Comparison of ENCODE assay signal across 2 cellular contexts in the genomic region with DNA sequence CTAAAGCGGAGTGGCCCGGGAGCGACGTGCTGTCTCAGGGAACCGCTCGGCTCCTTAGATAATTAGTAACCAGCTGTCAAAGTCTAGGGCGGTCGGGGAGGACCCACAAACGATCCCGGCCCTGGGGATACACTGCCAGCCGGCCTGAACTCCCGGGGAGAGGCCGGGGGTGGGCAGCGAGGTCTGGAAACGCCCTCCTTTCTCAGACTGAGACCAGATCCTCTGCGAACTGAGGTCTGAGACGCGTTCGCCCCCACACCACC.
TF ChIP-seq lines count a peak whose summit lies in the region.

No MANE protein-coding gene starts in this region.

TF ChIP-seq in H1, 55 proteins besides CTCF, POLR2A, EP300 and RAD21:
- TF ChIP-seq RFX5 (IDR thresholded peaks at IDR 0.05; ENCODE audit: borderline replicate concordance, low read depth, low read length) (no peak), KDM4A (IDR thresholded peaks at IDR 0.05; ENCODE audit: low read depth, low read length, severe bottlenecking) (peak; percentile 25), RBBP5 (IDR thresholded peaks at IDR 0.05; ENCODE audit: borderline replicate concordance, low read depth, low read length) (0 out of 2 replicates have a peak, but pooled peaks have one; percentile 23), EZH2 (IDR thresholded peaks at IDR 0.05; ENCODE audit: low read depth, low read length, severe bottlenecking) (no peak), JUND (IDR thresholded peaks at IDR 0.05; ENCODE audit: low read length) (no peak)

TF ChIP-seq in neural cell, 6 proteins besides CTCF, POLR2A, EP300 and RAD21:
- TF ChIP-seq EZH2 (IDR thresholded peaks at IDR 0.05; ENCODE audit: borderline replicate concordance, insufficient read depth, low read length, poor library complexity, severe bottlenecking): no peak
- no peak for TF ChIP-seq POLR2AphosphoS5 (IDR thresholded peaks at IDR 0.05)
